ENCODE assay signal across 21 cellular contexts in genomic region chr6:89799756-89800155, GRCh38.
"Had no signal": no experiment of that assay in that cellular context is flagged by ENCODE, and none has a peak within 500 bp of the region (broad histone marks: within the 10 kb centered on the region; RNA-seq: fewer than 3 reads in every experiment).

No MANE protein-coding gene starts in this region.

- H3K4me3 ChIP-seq: cardiac muscle cell, left ventricle myocardium inferior, spleen, tibial artery had no signal

- H3K9me3 Mint-ChIP-seq: nephron progenitor cell had no signal

- H3K27me3 Mint-ChIP-seq: activated naive CD8-positive, alpha-beta T cell had no signal

- H3K4me3 Mint-ChIP-seq: activated naive CD8-positive, alpha-beta T cell; nephron progenitor cell had no signal

- H3K27me3 ChIP-seq: cardiac muscle cell, spleen, tibial artery had no signal

- H3K27ac ChIP-seq: cardiac muscle cell, epithelial cell of prostate, left ventricle myocardium inferior, spleen, tibial artery, WERI-Rb-1 had no signal

- DNase-seq: activated CD4-positive, alpha-beta T cell treated with anti-CD3 and anti-CD28 coated beads, Interleukin-2, amount 50 U/mL, for 48 hours; activated gamma-delta T cell; activated T-cell treated with anti-CD3 and anti-CD28 coated beads, Interleukin-2, amount 50 U/mL, for 1 hour; amygdala; dermis blood vessel endothelial cell; foreskin fibroblast; kidney glomerular epithelial cell; left ventricle myocardium inferior; mammary epithelial cell; nephron progenitor cell; nucleus accumbens; posterior cingulate gyrus; spleen; stimulated activated CD4-positive, alpha-beta T cell treated with anti-CD3 and anti-CD28 coated beads, Interleukin-4, amount 100 ng/mL, for 4 hours; stimulated activated naive CD4-positive, alpha-beta T cell; substantia nigra; tibial artery; WERI-Rb-1 had no signal

- H3K4me1 ChIP-seq: left ventricle myocardium inferior, tibial artery had no signal

- H3K9me3 ChIP-seq: left ventricle myocardium inferior, spleen, tibial artery had no signal
